Comparison of ENCODE assay signal across 2 cellular contexts in genomic region chr14:72599579-72600470, GRCh38.
TF ChIP-seq lines count a peak whose summit lies in the region.

No MANE protein-coding gene starts in this region.

TF ChIP-seq in H1, 55 proteins besides CTCF, POLR2A, EP300 and RAD21:
- no peak for TF ChIP-seq RXRA (IDR thresholded peaks at IDR 0.05; ENCODE audit: insufficient read depth, low read depth, low read length)
- TF ChIP-seq MAX (IDR thresholded peaks at IDR 0.05), result no peak

TF ChIP-seq in SK-N-SH, 30 proteins besides CTCF, POLR2A, EP300 and RAD21:
- no peak for TF ChIP-seq CHD2 (IDR thresholded peaks at IDR 0.05; ENCODE audit: low read length, partially characterized antibody)
- no peak for TF ChIP-seq USF2 (IDR thresholded peaks at IDR 0.05; ENCODE audit: borderline replicate concordance, low read depth, low read length)
- no peak for TF ChIP-seq ELF1 (IDR thresholded peaks at IDR 0.05)
- TF ChIP-seq ZBTB33 (IDR thresholded peaks at IDR 0.05; ENCODE audit: borderline replicate concordance, low read depth), result no peak
- no peak for TF ChIP-seq FOXM1 (IDR thresholded peaks at IDR 0.05; ENCODE audit: low read depth)
- TF ChIP-seq FOSL2 (IDR thresholded peaks at IDR 0.05; ENCODE audit: borderline replicate concordance, low read depth), result no peak
- TF ChIP-seq RFX5 (IDR thresholded peaks at IDR 0.05; ENCODE audit: low read length), result no peak
- TF ChIP-seq GATA2 (CRISPR knock-in tag; IDR thresholded peaks at IDR 0.05), result no peak
- no peak for TF ChIP-seq NRF1 (IDR thresholded peaks at IDR 0.05; ENCODE audit: low read depth, low read length)
- TF ChIP-seq, protein P1, sequence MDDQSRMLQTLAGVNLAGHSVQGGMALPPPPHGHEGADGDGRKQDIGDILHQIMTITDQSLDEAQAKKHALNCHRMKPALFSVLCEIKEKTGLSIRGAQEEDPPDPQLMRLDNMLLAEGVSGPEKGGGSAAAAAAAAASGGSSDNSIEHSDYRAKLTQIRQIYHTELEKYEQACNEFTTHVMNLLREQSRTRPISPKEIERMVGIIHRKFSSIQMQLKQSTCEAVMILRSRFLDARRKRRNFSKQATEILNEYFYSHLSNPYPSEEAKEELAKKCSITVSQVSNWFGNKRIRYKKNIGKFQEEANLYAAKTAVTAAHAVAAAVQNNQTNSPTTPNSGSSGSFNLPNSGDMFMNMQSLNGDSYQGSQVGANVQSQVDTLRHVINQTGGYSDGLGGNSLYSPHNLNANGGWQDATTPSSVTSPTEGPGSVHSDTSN (IDR thresholded peaks at IDR 0.05), result no peak
- no peak for TF ChIP-seq YY1 (IDR thresholded peaks at IDR 0.05; ENCODE audit: low read depth)
- TF ChIP-seq TEAD4 (IDR thresholded peaks at IDR 0.05; ENCODE audit: borderline replicate concordance, insufficient read depth), result no peak
- TF ChIP-seq REST (IDR thresholded peaks at IDR 0.05; ENCODE audit: low read depth, low read length), result no peak
- no peak for TF ChIP-seq GABPA (IDR thresholded peaks at IDR 0.05; ENCODE audit: low read depth)
- TF ChIP-seq IRF3 (IDR thresholded peaks at IDR 0.05; ENCODE audit: low read depth, low read length), result no peak
- TF ChIP-seq MEF2A (IDR thresholded peaks at IDR 0.05; ENCODE audit: borderline replicate concordance, low read depth), result no peak
